Comparison of ENCODE assay signal across 20 cellular contexts in the genomic region with DNA sequence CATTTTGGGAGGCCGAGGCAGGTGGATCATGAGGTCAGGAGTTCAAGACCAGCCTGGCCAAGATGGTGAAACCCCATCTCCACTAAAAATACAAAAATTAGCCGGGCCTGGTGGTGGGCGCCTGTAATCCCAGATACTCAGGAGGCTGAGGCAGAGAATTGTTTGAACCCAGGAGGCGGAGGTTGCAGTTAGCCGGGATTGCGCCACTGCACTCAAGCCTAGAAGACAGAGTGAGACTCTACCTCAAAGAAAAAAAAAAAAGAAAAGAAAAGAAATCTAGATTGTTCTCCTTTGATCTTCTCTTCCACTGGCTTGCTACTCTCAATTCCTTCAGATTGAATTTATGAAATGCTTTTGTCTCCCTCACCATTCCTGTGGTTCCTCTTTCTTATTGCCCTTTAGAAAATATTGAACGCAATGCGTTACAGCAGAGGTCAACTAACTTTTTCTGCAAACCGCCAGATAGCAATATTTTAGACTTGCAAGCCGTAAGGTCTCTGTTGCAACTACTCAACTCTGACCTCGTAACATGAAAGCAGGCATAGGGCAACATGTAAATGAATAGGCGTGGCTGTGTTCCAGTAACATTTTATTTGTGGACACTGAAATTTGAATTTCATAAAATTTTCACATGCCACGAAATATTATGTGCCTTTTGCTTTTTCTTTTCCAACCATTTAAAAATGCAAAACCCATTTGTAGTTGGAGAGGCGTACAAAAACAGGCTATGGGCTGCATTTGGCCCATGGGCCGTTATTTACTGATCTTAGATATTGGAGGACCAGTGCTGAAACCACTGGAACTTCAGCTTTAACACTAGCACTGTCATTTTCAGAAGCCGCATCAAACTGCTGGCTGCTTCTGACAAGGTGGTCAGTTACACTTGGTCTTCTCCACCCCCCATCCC. TPM values are rescaled to one million over a fixed set of nuclear protein-coding genes. Genes with fewer than 3 reads are reported as not detected.
A peak's percentile ranks its signal among the peaks of the same experiment; 100 is the strongest.
DNase-seq lines count a peak whose midpoint lies in the region; ATAC-seq and TF ChIP-seq lines count a peak whose summit lies in the region.
"Had no signal": no experiment of that assay in that cellular context is flagged by ENCODE, and none has a peak within 500 bp of the region (broad histone marks: within the 10 kb centered on the region; RNA-seq: fewer than 3 reads in every experiment).

No MANE protein-coding gene starts in this region.

- no peaks in the 10 kb centered on the region for H3K9me3 Mint-ChIP-seq in immature natural killer cell
- H3K9me3 Mint-ChIP-seq: activated CD4-positive, alpha-beta memory T cell treated with anti-CD3 and anti-CD28 coated beads for 36 hours had no signal

- no peaks in the 10 kb centered on the region for H3K36me3 ChIP-seq in subcutaneous abdominal adipose tissue (ENCODE audit: control insufficient read depth in 5 of 5, insufficient read depth in 5 of 5, low read length in 5 of 5)
- no peaks in the 10 kb centered on the region for H3K36me3 ChIP-seq in gastrocnemius medialis

- peaks cover 0 to 27% (median 20%) of the 10 kb centered on the region in 5 donors for H3K4me1 ChIP-seq in subcutaneous abdominal adipose tissue (ENCODE audit: control insufficient read depth in 5 of 5, insufficient read depth in 5 of 5, low read length in 5 of 5)
- H3K4me1 ChIP-seq in gastrocnemius medialis = peaks cover 13 to 16% of the 10 kb centered on the region in 2 donors

- peak; percentile 36 for DNase-seq in activated effector memory CD4-positive, alpha-beta T cell treated with anti-CD3 and anti-CD28 coated beads, Interleukin-2, amount 50 U/mL, for 16 hours
- no peak for DNase-seq in activated effector memory CD4-positive, alpha-beta T cell treated with Interleukin-2 at 50 U/mL for 16 hours
- DNase-seq in SKM-1 treated with dmso at 0.1 percent for 144 hours (lab: John Stamatoyannopoulos, UW; ENCODE audit: unreplicated experiment) (peak; percentile 89), immature natural killer cell (no peak), gastrocnemius medialis (no peak), H4 (ENCODE audit: low spot score) (no peak)
- DNase-seq: activated CD4-positive, alpha-beta memory T cell treated with anti-CD3 and anti-CD28 coated beads for 36 hours; cerebellar nuclear complex; DMS53; foreskin melanocyte; mesendoderm; NCI-H1694 treated with DMSO at 0.1 percent for 48 hours; NCI-H510A treated with DMSO at 0.1 percent for 48 hours; occipital lobe; T-helper 9 cell had no signal

- peak overlapping the region; percentile 71 to 86 (median 76) for H3K4me3 Mint-ChIP-seq in immature natural killer cell
- H3K4me3 Mint-ChIP-seq: activated CD4-positive, alpha-beta memory T cell treated with anti-CD3 and anti-CD28 coated beads for 36 hours had no signal

- no peak for TF ChIP-seq CTCF in gastrocnemius medialis (IDR thresholded peaks at IDR 0.05 in 4 of 5, conservative IDR thresholded peaks at IDR 0.05 in 1 of 5)

- peaks cover 0 to 8% (median 6%) of the 10 kb centered on the region in 3 donors for H3K27me3 Mint-ChIP-seq in immature natural killer cell (ENCODE audit: low read depth in 3 of 3)
- H3K27me3 Mint-ChIP-seq: activated CD4-positive, alpha-beta memory T cell treated with anti-CD3 and anti-CD28 coated beads for 36 hours had no signal

- no peak for TF ChIP-seq POLR2A in gastrocnemius medialis (IDR thresholded peaks at IDR 0.05)

- ATAC-seq in GM21529 (IDR thresholded peaks at IDR 0.05; ENCODE audit: unreplicated experiment) (no peak), gastrocnemius medialis (no peak)

- intact Hi-C loops in gastrocnemius medialis (cut with DNase I; ENCODE audit: low total_unique reads) = no loop called here

- H3K27me3 ChIP-seq in subcutaneous abdominal adipose tissue (ENCODE audit: control insufficient read depth in 5 of 5, insufficient read depth in 4 of 5, low read length in 5 of 5) (no peaks in the 10 kb centered on the region), gastrocnemius medialis (no peaks in the 10 kb centered on the region)

- peak overlapping the region; percentile 44 for H3K27ac ChIP-seq in subcutaneous abdominal adipose tissue (ENCODE audit: low read depth, low read length)
- H3K27ac ChIP-seq in gastrocnemius medialis = peak overlapping the region in 2 of 4 donors; percentile 35 to 45
- H3K27ac ChIP-seq: KMS-11, RWPE1 had no signal

- peaks cover 77 to 89% of the 10 kb centered on the region in 2 donors for H3K4me1 Mint-ChIP-seq in immature natural killer cell

- H3K9ac ChIP-seq in subcutaneous abdominal adipose tissue (ENCODE audit: low read length in 5 of 5) = no peak overlapping the region
- H3K9ac ChIP-seq: KMS-11 had no signal

- peaks cover 14 to 18% (median 16%) of the 10 kb centered on the region in 3 donors for H3K36me3 Mint-ChIP-seq in immature natural killer cell
- H3K36me3 Mint-ChIP-seq: activated CD4-positive, alpha-beta memory T cell treated with anti-CD3 and anti-CD28 coated beads for 36 hours had no signal

- in situ Hi-C loops in gastrocnemius medialis (cut with MboI; ENCODE audit: low sequenced_read_pairs in 4 of 4) = no loop called here

- no peaks in the 10 kb centered on the region for H3K9me3 ChIP-seq in subcutaneous abdominal adipose tissue (ENCODE audit: control insufficient read depth in 5 of 5, low read length in 5 of 5)
- no peaks in the 10 kb centered on the region for H3K9me3 ChIP-seq in gastrocnemius medialis

- H3K4me3 ChIP-seq in subcutaneous abdominal adipose tissue (ENCODE audit: low read depth in 1 of 5, low read length in 5 of 5) (peak overlapping the region in 2 of 5 donors; percentile 14 to 35), gastrocnemius medialis (no peak overlapping the region)
- H3K4me3 ChIP-seq: smooth muscle cell had no signal

- peak overlapping the region; percentile 95 to 99 (median 98) for H3K27ac Mint-ChIP-seq in immature natural killer cell

RNA-seq across cellular contexts. Expression of a gene that starts 24.8 kb away (rescaled TPM):
- 100 to 1,000 TPM; 119 to 155 (median 150) TPM for polyA plus RNA-seq in immature natural killer cell
- 1 to 10 TPM; 2.3 to 8.6 (median 4.3) TPM for total RNA-seq in gastrocnemius medialis
- total RNA-seq in H4 (2014; rRNA removed; shearing (Covaris generic)) = 2.5 and 6.3 TPM in 2 replicates

RNA-seq across cellular contexts. Expression of a gene that starts 35.5 kb away (rescaled TPM):
- 10 to 100 TPM; 24.1 to 43.9 (median 37.3) TPM for polyA plus RNA-seq in immature natural killer cell
- 10 to 100 TPM; 52.0 to 89.6 (median 69.9) TPM for total RNA-seq in gastrocnemius medialis
- 45.9 and 55.4 TPM in 2 replicates for total RNA-seq in H4 (2014; rRNA removed; shearing (Covaris generic))

Comparison
In these comparisons a context has a peak if more than half of its experiments do, and no peak if none do; other contexts are left out.
1. DNase-seq: peak in activated effector memory CD4-positive, alpha-beta T cell treated with anti-CD3 and anti-CD28 coated beads, Interleukin-2, amount 50 U/mL, for 16 hours (single experiment) and SKM-1 treated with dmso at 0.1 percent for 144 hours (single experiment); none in activated effector memory CD4-positive, alpha-beta T cell treated with Interleukin-2 at 50 U/mL for 16 hours (single experiment), immature natural killer cell (0 of 3), gastrocnemius medialis (0 of 2) and H4 (single experiment).